In the genomic region with DNA sequence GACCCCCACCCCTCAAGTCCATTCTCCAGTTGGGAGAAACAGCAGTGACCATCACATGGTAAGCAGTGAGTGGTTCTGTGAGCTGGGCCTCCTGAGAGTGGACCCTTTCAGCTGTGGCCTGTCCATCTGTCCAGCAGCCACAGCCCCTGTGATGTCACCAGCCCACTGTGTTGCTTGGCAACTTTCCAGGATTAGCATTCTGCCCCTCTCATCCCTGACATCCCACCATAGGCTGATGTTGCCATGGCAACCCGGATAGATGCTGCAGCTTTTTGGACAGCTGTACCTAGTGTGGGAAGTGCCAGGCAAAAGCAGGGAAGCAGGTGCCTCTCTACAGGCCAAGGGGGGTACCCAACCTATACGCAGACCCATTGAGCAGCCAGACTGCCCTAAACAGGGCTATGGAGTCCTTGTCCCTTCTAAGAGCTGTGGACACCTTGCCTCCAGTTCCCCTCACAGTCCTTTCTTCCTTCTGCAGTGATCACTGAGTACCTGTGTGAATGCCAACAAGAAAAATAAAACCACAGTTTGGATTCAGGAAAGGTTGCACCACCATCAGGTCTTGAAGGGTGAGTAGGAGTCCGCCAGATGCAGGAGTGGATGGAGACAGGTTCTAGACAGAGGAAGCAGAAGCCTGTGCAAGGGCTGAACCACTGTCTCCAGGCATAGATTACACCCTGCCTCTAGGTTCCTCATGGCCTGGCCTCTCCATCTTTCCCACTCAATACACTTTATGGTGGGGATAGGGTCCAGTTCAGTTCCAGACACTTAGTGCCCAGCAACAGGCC, we compare ENCODE assay signal across 9 cellular contexts. TPM values are rescaled to one million over a fixed set of nuclear protein-coding genes. Genes with fewer than 3 reads are reported as not detected.
DNase-seq lines count a peak whose midpoint lies in the region; ATAC-seq and TF ChIP-seq lines count a peak whose summit lies in the region.
"Had no signal": no experiment of that assay in that cellular context is flagged by ENCODE, and none has a peak within 500 bp of the region (broad histone marks: within the 10 kb centered on the region; RNA-seq: fewer than 3 reads in every experiment).

TSS of gene DNAH1 (plus strand) at position 343 of the 788 bp plus-strand sequence. CDS start 6,124 bp downstream, outside the sequence.

- peak within 1 kb of the TSS; percentile 81 for H3K4me2 ChIP-seq in hepatocyte

- no peaks in the 10 kb centered on the region for H3K9me2 ChIP-seq in hepatocyte (replicated peaks; ENCODE audit: insufficient read depth)

- intact Hi-C loops in sciatic nerve (cut with DNase I) = no loop called here

- H3K9me3 ChIP-seq in hepatocyte (ENCODE audit: low read depth) = no peaks in the 10 kb centered on the region

- no peak for ATAC-seq in sciatic nerve
- no peak for ATAC-seq in GM18909 (IDR thresholded peaks at IDR 0.05; ENCODE audit: poor library complexity, unreplicated experiment)
- no peak for ATAC-seq in GM19467 (IDR thresholded peaks at IDR 0.05; ENCODE audit: unreplicated experiment)

- peaks cover 8% of the 10 kb centered on the region for H3K4me1 ChIP-seq in hepatocyte (ENCODE audit: insufficient read depth)

- no peaks in the 10 kb centered on the region for H3K27me3 ChIP-seq in hepatocyte

- no peaks in the 10 kb centered on the region for H4K20me1 ChIP-seq in hepatocyte (ENCODE audit: insufficient read depth, poor library complexity, severe bottlenecking)

- H3K4me3 ChIP-seq in hepatocyte = no peak within 1 kb of the TSS

- no peaks in the 10 kb centered on the region for H3K79me2 ChIP-seq in hepatocyte

- no peak within 1 kb of the TSS for H2AFZ ChIP-seq in hepatocyte

- H3K36me3 ChIP-seq in hepatocyte (replicated peaks; ENCODE audit: insufficient read depth, low read depth) = no peaks in the 10 kb centered on the region

- H3K27ac ChIP-seq in hepatocyte = no peak within 1 kb of the TSS

- DNase-seq in NCI-H1105 treated with DMSO at 0.1 percent for 48 hours (lab: John Stamatoyannopoulos, UW) (peak; percentile 8), NCI-H1105 (lab: John Stamatoyannopoulos, UW) (no peak), NCI-H748 (lab: John Stamatoyannopoulos, UW; ENCODE audit: unreplicated experiment) (peak; percentile 91), hepatocyte (ENCODE audit: low spot score) (no peak), sciatic nerve (ENCODE audit: low spot score) (no peak), HUDEP-2 (lab: John Stamatoyannopoulos, UW; ENCODE audit: unreplicated experiment in 76 of 76) (no peak)
- DNase-seq: T1000 had no signal

- 99% methylated on average over 3 of the region's 3 CpGs for WGBS in hepatocyte (ENCODE audit: low lambda C conversion rate, missing lambda C conversion rate)

- TF ChIP-seq CTCF in hepatocyte (IDR thresholded peaks at IDR 0.05; ENCODE audit: poor library complexity) = no peak

RNA-seq across cellular contexts. Expression of gene DNAH1, which starts in this region (rescaled TPM):
- total RNA-seq in hepatocyte (2.5 and 4.0 TPM in 2 replicates), sciatic nerve (20.1 TPM)
- 2.7 and 4.2 TPM in 2 replicates for polyA plus RNA-seq in hepatocyte

Comparison
In these comparisons a context has a peak if more than half of its experiments do, and no peak if none do; other contexts are left out.
1. DNase-seq: peak in NCI-H1105 treated with DMSO at 0.1 percent for 48 hours (single experiment) and NCI-H748 (single experiment); none in NCI-H1105 (single experiment), hepatocyte (single experiment), sciatic nerve (single experiment) and HUDEP-2 (0 of 76).